Comparison of ENCODE assay signal across 1 cellular context in the genomic region with DNA sequence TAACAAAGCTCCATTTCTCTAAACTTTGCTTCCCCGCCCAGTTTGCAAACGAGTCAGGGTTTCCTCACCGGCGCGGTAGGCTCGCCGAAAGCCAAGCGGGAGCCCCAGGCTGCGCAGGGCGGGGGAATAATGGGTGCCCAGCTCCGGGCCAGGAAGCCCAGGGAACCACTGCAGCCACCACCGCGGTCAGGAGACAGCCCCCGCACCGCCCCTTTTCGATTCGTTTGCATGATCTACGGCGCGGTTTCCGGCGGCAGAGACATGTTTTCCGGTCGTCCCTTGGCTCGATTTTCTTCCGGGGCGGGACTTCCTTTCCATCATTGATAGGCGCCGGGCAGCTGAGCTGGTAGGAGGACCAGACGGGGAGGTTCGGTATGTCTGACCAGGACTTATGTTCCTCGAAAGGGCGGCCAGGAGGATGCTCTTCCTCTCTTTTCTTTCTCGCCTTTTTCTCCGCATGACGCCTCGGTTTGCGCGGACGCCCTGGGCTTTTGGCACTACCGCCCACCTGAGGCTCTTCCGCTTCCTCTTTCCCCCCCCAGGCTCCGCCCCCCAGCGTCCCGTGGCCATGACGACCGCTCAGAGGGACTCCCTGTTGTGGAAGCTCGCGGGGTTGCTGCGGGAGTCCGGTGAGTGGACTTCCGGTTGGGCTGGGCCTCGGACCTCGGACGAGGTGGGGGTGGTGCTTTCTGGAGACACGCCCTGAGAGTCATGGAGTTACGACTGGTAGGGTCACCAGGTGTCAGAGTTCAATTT.
A peak's percentile ranks its signal among the peaks of the same experiment; 100 is the strongest.
TF ChIP-seq lines count a peak whose summit lies in the region.

A gene with protein sequence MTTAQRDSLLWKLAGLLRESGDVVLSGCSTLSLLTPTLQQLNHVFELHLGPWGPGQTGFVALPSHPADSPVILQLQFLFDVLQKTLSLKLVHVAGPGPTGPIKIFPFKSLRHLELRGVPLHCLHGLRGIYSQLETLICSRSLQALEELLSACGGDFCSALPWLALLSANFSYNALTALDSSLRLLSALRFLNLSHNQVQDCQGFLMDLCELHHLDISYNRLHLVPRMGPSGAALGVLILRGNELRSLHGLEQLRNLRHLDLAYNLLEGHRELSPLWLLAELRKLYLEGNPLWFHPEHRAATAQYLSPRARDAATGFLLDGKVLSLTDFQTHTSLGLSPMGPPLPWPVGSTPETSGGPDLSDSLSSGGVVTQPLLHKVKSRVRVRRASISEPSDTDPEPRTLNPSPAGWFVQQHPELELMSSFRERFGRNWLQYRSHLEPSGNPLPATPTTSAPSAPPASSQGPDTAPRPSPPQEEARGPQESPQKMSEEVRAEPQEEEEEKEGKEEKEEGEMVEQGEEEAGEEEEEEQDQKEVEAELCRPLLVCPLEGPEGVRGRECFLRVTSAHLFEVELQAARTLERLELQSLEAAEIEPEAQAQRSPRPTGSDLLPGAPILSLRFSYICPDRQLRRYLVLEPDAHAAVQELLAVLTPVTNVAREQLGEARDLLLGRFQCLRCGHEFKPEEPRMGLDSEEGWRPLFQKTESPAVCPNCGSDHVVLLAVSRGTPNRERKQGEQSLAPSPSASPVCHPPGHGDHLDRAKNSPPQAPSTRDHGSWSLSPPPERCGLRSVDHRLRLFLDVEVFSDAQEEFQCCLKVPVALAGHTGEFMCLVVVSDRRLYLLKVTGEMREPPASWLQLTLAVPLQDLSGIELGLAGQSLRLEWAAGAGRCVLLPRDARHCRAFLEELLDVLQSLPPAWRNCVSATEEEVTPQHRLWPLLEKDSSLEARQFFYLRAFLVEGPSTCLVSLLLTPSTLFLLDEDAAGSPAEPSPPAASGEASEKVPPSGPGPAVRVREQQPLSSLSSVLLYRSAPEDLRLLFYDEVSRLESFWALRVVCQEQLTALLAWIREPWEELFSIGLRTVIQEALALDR (plus strand): TSS at position 306 of the 756 bp plus-strand sequence. CDS start 263 bp downstream, at position 569.

TF ChIP-seq in HepG2, 621 proteins besides CTCF, POLR2A, EP300 and RAD21 (continued from another document and continues in another):
- TF ChIP-seq, protein P1, sequence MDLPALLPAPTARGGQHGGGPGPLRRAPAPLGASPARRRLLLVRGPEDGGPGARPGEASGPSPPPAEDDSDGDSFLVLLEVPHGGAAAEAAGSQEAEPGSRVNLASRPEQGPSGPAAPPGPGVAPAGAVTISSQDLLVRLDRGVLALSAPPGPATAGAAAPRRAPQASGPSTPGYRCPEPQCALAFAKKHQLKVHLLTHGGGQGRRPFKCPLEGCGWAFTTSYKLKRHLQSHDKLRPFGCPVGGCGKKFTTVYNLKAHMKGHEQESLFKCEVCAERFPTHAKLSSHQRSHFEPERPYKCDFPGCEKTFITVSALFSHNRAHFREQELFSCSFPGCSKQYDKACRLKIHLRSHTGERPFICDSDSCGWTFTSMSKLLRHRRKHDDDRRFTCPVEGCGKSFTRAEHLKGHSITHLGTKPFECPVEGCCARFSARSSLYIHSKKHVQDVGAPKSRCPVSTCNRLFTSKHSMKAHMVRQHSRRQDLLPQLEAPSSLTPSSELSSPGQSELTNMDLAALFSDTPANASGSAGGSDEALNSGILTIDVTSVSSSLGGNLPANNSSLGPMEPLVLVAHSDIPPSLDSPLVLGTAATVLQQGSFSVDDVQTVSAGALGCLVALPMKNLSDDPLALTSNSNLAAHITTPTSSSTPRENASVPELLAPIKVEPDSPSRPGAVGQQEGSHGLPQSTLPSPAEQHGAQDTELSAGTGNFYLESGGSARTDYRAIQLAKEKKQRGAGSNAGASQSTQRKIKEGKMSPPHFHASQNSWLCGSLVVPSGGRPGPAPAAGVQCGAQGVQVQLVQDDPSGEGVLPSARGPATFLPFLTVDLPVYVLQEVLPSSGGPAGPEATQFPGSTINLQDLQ (CRISPR knock-in tag; IDR thresholded peaks at IDR 0.05): no peak
- TF ChIP-seq ZNF160 (CRISPR knock-in tag; IDR thresholded peaks at IDR 0.05) (no peak; the same call in 1 of the 2 replicates), CENPX (CRISPR knock-in tag; IDR thresholded peaks at IDR 0.05) (no peak), ZNF567 (CRISPR knock-in tag; IDR thresholded peaks at IDR 0.05; ENCODE audit: borderline replicate concordance) (no peak), ZNF766 (CRISPR knock-in tag; IDR thresholded peaks at IDR 0.05; ENCODE audit: borderline replicate concordance) (peak; percentile 22; the same call in 1 of the 2 replicates), ZNF33B (CRISPR knock-in tag; IDR thresholded peaks at IDR 0.05) (peak; percentile 89; the same call in 1 of the 2 replicates), KLF15 (CRISPR knock-in tag; IDR thresholded peaks at IDR 0.05; ENCODE audit: borderline replicate concordance) (no peak), ARNTL (CRISPR knock-in tag; IDR thresholded peaks at IDR 0.05) (peak; percentile 33; the same call in 1 of the 2 replicates), ZNF451 (CRISPR knock-in tag; IDR thresholded peaks at IDR 0.05) (no peak), ZBTB20 (CRISPR knock-in tag; IDR thresholded peaks at IDR 0.05; ENCODE audit: borderline replicate concordance, low read depth) (peak; percentile 36; the same call in 1 of the 2 replicates), ZMAT3 (CRISPR knock-in tag; conservative IDR thresholded peaks at IDR 0.05) (0 out of 2 replicates have a peak, but pooled peaks have one; percentile 72), ZBTB3 (CRISPR knock-in tag; IDR thresholded peaks at IDR 0.05; ENCODE audit: borderline replicate concordance, low read depth) (peak; percentile 87; the same call in 1 of the 2 replicates), MTA3 (CRISPR knock-in tag; IDR thresholded peaks at IDR 0.05) (no peak), PCBP1 (IDR thresholded peaks at IDR 0.05; ENCODE audit: borderline replicate concordance, low read depth, low read length) (peak; percentile 85; the same call in 1 of the 2 replicates), MAZ (IDR thresholded peaks at IDR 0.05; ENCODE audit: borderline replicate concordance, low read depth, low read length) (peak; percentile 84), MAZ (CRISPR knock-in tag; IDR thresholded peaks at IDR 0.05; ENCODE audit: low read depth) (peak; percentile 94), LCORL (IDR thresholded peaks at IDR 0.05) (no peak), LCORL (CRISPR knock-in tag; IDR thresholded peaks at IDR 0.05) (peak; percentile 61), ATRX (CRISPR knock-in tag; IDR thresholded peaks at IDR 0.05; ENCODE audit: borderline replicate concordance) (no peak; the same call in 1 of the 2 replicates), PTBP1 (IDR thresholded peaks at IDR 0.05; ENCODE audit: low read depth, low read length, poor library complexity, severe bottlenecking) (no peak), ONECUT2 (CRISPR knock-in tag; IDR thresholded peaks at IDR 0.05) (peak; percentile 2), SMC3 (IDR thresholded peaks at IDR 0.05; ENCODE audit: low read length) (peak; percentile 2; the same call in 1 of the 2 replicates), BORCS8-MEF2B (CRISPR knock-in tag; IDR thresholded peaks at IDR 0.05) (peak; percentile 68), PITX1 (CRISPR knock-in tag; IDR thresholded peaks at IDR 0.05) (peak; percentile 79), NR3C1 (CRISPR knock-in tag; IDR thresholded peaks at IDR 0.05) (no peak), PHF21A (CRISPR knock-in tag; IDR thresholded peaks at IDR 0.05) (peak; percentile 81; the same call in 1 of the 2 replicates), NFKBIZ (CRISPR knock-in tag; IDR thresholded peaks at IDR 0.05) (no peak; the same call in none of the 2 replicates), IKZF1 (IDR thresholded peaks at IDR 0.05) (no peak)
- TF ChIP-seq, protein P2, sequence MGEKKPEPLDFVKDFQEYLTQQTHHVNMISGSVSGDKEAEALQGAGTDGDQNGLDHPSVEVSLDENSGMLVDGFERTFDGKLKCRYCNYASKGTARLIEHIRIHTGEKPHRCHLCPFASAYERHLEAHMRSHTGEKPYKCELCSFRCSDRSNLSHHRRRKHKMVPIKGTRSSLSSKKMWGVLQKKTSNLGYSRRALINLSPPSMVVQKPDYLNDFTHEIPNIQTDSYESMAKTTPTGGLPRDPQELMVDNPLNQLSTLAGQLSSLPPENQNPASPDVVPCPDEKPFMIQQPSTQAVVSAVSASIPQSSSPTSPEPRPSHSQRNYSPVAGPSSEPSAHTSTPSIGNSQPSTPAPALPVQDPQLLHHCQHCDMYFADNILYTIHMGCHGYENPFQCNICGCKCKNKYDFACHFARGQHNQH (CRISPR knock-in tag; IDR thresholded peaks at IDR 0.05): peak; percentile 59; the same call in 1 of the 2 replicates
- TF ChIP-seq, protein P3, sequence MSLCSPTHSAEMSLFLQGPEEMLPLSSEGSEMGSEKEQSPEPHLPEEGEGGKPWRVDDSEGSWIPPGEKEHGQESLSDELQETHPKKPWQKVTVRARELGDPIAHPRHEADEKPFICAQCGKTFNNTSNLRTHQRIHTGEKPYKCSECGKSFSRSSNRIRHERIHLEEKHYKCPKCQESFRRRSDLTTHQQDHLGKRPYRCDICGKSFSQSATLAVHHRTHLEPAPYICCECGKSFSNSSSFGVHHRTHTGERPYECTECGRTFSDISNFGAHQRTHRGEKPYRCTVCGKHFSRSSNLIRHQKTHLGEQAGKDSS (CRISPR knock-in tag; IDR thresholded peaks at IDR 0.05; ENCODE audit: borderline replicate concordance, low read depth): peak; percentile 39; the same call in 1 of the 2 replicates
- TF ChIP-seq, protein P4, sequence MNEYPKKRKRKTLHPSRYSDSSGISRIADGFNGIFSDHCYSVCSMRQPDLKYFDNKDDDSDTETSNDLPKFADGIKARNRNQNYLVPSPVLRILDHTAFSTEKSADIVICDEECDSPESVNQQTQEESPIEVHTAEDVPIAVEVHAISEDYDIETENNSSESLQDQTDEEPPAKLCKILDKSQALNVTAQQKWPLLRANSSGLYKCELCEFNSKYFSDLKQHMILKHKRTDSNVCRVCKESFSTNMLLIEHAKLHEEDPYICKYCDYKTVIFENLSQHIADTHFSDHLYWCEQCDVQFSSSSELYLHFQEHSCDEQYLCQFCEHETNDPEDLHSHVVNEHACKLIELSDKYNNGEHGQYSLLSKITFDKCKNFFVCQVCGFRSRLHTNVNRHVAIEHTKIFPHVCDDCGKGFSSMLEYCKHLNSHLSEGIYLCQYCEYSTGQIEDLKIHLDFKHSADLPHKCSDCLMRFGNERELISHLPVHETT (CRISPR knock-in tag; conservative IDR thresholded peaks at IDR 0.05): peak; percentile 86
- TF ChIP-seq, protein P5, sequence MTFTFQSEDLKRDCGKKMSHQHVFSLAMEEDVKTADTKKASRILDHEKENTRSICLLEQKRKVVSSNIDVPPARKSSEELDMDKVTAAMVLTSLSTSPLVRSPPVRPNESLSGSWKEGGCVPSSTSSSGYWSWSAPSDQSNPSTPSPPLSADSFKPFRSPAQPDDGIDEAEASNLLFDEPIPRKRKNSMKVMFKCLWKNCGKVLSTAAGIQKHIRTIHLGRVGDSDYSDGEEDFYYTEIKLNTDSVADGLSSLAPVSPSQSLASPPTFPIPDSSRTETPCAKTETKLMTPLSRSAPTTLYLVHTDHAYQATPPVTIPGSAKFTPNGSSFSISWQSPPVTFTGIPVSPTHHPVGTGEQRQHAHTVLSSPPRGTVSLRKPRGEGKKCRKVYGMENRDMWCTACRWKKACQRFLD (CRISPR knock-in tag; IDR thresholded peaks at IDR 0.05; ENCODE audit: borderline replicate concordance): no peak; the same call in 1 of the 2 replicates
- TF ChIP-seq, protein P6, sequence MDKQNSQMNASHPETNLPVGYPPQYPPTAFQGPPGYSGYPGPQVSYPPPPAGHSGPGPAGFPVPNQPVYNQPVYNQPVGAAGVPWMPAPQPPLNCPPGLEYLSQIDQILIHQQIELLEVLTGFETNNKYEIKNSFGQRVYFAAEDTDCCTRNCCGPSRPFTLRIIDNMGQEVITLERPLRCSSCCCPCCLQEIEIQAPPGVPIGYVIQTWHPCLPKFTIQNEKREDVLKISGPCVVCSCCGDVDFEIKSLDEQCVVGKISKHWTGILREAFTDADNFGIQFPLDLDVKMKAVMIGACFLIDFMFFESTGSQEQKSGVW (CRISPR knock-in tag; IDR thresholded peaks at IDR 0.05; ENCODE audit: borderline replicate concordance): no peak
- TF ChIP-seq, protein P7, sequence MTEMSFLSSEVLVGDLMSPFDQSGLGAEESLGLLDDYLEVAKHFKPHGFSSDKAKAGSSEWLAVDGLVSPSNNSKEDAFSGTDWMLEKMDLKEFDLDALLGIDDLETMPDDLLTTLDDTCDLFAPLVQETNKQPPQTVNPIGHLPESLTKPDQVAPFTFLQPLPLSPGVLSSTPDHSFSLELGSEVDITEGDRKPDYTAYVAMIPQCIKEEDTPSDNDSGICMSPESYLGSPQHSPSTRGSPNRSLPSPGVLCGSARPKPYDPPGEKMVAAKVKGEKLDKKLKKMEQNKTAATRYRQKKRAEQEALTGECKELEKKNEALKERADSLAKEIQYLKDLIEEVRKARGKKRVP (CRISPR knock-in tag; IDR thresholded peaks at IDR 0.05): peak in 1 of 2 experiments; percentile 50; a peak in 2 of 4 replicates
- TF ChIP-seq, protein P8, sequence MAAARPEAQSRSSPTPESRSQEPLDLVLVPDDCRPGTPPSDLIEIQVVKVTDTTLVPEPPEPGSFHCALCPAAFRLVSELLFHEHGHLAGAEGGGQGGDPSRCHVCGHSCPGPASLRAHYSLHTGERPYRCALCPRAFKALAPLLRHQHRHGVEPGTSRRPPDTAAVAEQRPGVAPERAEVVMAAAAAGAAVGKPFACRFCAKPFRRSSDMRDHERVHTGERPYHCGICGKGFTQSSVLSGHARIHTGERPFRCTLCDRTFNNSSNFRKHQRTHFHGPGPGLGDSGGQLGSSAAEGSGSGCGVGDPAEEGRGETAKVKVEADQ (CRISPR knock-in tag; IDR thresholded peaks at IDR 0.05; ENCODE audit: borderline replicate concordance): peak; percentile 62
- TF ChIP-seq, protein P9, sequence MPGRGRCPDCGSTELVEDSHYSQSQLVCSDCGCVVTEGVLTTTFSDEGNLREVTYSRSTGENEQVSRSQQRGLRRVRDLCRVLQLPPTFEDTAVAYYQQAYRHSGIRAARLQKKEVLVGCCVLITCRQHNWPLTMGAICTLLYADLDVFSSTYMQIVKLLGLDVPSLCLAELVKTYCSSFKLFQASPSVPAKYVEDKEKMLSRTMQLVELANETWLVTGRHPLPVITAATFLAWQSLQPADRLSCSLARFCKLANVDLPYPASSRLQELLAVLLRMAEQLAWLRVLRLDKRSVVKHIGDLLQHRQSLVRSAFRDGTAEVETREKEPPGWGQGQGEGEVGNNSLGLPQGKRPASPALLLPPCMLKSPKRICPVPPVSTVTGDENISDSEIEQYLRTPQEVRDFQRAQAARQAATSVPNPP (CRISPR knock-in tag; IDR thresholded peaks at IDR 0.05): peak; percentile 12; the same call in 1 of the 2 replicates
- TF ChIP-seq, protein P10, sequence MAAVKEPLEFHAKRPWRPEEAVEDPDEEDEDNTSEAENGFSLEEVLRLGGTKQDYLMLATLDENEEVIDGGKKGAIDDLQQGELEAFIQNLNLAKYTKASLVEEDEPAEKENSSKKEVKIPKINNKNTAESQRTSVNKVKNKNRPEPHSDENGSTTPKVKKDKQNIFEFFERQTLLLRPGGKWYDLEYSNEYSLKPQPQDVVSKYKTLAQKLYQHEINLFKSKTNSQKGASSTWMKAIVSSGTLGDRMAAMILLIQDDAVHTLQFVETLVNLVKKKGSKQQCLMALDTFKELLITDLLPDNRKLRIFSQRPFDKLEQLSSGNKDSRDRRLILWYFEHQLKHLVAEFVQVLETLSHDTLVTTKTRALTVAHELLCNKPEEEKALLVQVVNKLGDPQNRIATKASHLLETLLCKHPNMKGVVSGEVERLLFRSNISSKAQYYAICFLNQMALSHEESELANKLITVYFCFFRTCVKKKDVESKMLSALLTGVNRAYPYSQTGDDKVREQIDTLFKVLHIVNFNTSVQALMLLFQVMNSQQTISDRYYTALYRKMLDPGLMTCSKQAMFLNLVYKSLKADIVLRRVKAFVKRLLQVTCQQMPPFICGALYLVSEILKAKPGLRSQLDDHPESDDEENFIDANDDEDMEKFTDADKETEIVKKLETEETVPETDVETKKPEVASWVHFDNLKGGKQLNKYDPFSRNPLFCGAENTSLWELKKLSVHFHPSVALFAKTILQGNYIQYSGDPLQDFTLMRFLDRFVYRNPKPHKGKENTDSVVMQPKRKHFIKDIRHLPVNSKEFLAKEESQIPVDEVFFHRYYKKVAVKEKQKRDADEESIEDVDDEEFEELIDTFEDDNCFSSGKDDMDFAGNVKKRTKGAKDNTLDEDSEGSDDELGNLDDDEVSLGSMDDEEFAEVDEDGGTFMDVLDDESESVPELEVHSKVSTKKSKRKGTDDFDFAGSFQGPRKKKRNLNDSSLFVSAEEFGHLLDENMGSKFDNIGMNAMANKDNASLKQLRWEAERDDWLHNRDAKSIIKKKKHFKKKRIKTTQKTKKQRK (IDR thresholded peaks at IDR 0.05; ENCODE audit: low read length): no peak
